ENCODE assay signal across 11 cellular contexts in the genomic region with DNA sequence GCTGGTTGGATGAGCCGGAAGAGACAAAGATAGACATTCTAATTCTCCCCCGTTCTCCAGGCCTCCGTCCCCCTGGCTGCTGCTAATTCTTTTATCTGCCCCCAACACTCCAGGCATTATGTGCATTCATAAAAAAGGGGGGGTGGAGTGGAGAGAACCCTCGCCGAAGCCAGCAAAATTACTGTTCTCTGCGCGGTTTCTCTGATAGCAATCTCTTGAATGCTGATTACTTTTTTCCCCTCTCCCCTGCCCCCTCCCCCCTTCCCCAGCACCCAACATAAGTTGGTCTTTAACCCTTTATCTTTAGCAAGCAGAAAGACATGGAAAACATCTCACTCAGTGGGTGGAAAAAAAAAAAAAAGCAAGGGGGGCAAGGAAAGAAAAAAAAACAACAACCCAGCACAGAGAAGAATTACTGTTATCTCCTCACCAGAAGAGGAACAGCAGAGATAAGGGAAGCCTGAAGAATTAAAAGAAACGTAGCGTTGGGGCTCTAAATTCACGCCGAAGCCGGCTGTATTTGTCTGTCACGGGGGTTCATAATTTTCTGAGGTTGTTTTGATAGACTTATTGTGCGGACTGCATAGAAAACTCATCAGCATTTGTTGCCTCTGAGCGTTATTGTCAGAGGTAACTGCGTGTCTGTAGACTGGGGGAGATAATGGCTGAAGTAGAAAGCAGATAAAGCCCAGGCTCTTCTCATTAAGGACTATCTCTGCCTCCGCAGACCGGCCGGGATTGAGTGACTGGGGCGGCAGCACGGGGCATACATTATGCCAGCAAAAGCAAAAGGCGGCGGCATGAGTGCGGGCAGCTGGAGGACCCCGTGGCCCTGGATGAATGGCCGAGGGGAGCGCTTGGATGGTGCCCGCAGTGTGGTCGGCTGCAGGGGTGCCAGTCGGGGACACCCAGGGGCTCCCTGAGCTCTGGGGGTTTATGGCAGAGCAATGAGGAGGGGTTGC.
DNase-seq lines count a peak whose midpoint lies in the region; TF ChIP-seq lines count a peak whose summit lies in the region.
"Had no signal": no experiment of that assay in that cellular context is flagged by ENCODE, and none has a peak within 500 bp of the region (broad histone marks: within the 10 kb centered on the region; RNA-seq: fewer than 3 reads in every experiment).

No MANE protein-coding gene starts in this region.

- H3K4me3 ChIP-seq in BLaER1 treated with 17β-estradiol and CSF1 and Interleukin-3, amounts not matched to agents 10 nM and 100 nM, result no peak overlapping the region
- no peak overlapping the region for H3K4me3 ChIP-seq in tibial artery
- H3K4me3 ChIP-seq in MG63, result no peak overlapping the region
- H3K4me3 ChIP-seq: GM12878 had no signal

- intact Hi-C loops in tibial artery (cut with DNase I; ENCODE audit: low total_unique reads), result no loop called here

- H3K4me1 Mint-ChIP-seq in mesothelial cell of epicardium, result peaks cover 19% of the 10 kb centered on the region

- no peak overlapping the region for H3K27ac ChIP-seq in BLaER1 treated with 17β-estradiol and CSF1 and Interleukin-3, amounts not matched to agents 10 nM and 100 nM
- peak overlapping the region; percentile 78 for H3K27ac ChIP-seq in KOPT-K1 (ENCODE audit: low read depth, low read length, poor library complexity, severe bottlenecking)
- no peak overlapping the region for H3K27ac ChIP-seq in tibial artery

- peaks cover 29 to 47% (median 42%) of the 10 kb centered on the region in 10 experiments for H3K4me1 ChIP-seq in BLaER1 treated with 17β-estradiol and CSF1 and Interleukin-3, amounts not matched to agents 10 nM and 100 nM
- peaks cover 0 to 8% (median 0%) of the 10 kb centered on the region in 4 donors for H3K4me1 ChIP-seq in tibial artery

- no peaks in the 10 kb centered on the region for H3K36me3 Mint-ChIP-seq in mesothelial cell of epicardium

- H3K27ac Mint-ChIP-seq in mesothelial cell of epicardium, result no peak overlapping the region
- H3K27ac Mint-ChIP-seq: dendritic cell treated with granulocyte-macrophage colony-stimulating factor and Interleukin-4, amounts not matched to agents 40 ng/mL and 50 ng/mL, for 4 days had no signal

- H3K4me2 ChIP-seq in BLaER1 treated with 17β-estradiol and CSF1 and Interleukin-3, amounts not matched to agents 10 nM and 100 nM, result peak overlapping the region; percentile 20 to 69 (median 58)

- TF ChIP-seq CTCF in mesothelial cell of epicardium (IDR thresholded peaks at IDR 0.05; ENCODE audit: unreplicated experiment), result no peak
- TF ChIP-seq CTCF in GM20000 (IDR thresholded peaks at IDR 0.05; ENCODE audit: extremely low read depth, missing control alignments), result no peak
- no peak for TF ChIP-seq CTCF in tibial artery (IDR thresholded peaks at IDR 0.05)

- H3K9ac ChIP-seq in BLaER1 treated with 17β-estradiol and CSF1 and Interleukin-3, amounts not matched to agents 10 nM and 100 nM, result no peak overlapping the region; a peak in 2 of 22 replicates

- DNase-seq in activated T-cell treated with anti-CD3 and anti-CD28 coated beads for 4 hours (peak; percentile 20), mesothelial cell of epicardium (ENCODE audit: low spot score in 2 of 2, unreplicated experiment in 2 of 2) (no peak), GM20000 (ENCODE audit: low spot score) (no peak), glomerular visceral epithelial cell (ENCODE audit: extremely low spot score) (no peak), tibial artery (no peak), MG63 (no peak)
- DNase-seq: NCI-H69 had no signal

- peaks cover 67% of the 10 kb centered on the region for H3K27me3 Mint-ChIP-seq in mesothelial cell of epicardium (ENCODE audit: low read depth)

- no peaks in the 10 kb centered on the region for H3K36me3 ChIP-seq in BLaER1 treated with 17β-estradiol and CSF1 and Interleukin-3, amounts not matched to agents 10 nM and 100 nM
- H3K36me3 ChIP-seq in KOPT-K1 (ENCODE audit: insufficient read depth, low read length) (no peaks in the 10 kb centered on the region), tibial artery (no peaks in the 10 kb centered on the region), MG63 (no peaks in the 10 kb centered on the region)

- no peaks in the 10 kb centered on the region for H4K20me1 ChIP-seq in BLaER1 treated with 17β-estradiol and CSF1 and Interleukin-3, amounts not matched to agents 10 nM and 100 nM

- peaks cover 0 to 4% (median 0%) of the 10 kb centered on the region in 11 experiments; a peak in 5 of 22 replicates for H3K27me3 ChIP-seq in BLaER1 treated with 17β-estradiol and CSF1 and Interleukin-3, amounts not matched to agents 10 nM and 100 nM
- peaks cover 0 to 89% of the 10 kb centered on the region in 2 donors for H3K27me3 ChIP-seq in tibial artery
- peaks cover 31% of the 10 kb centered on the region for H3K27me3 ChIP-seq in MG63

- H3K9me3 ChIP-seq in BLaER1 treated with 17β-estradiol and CSF1 and Interleukin-3, amounts not matched to agents 10 nM and 100 nM (replicated peaks in 1 of 11), result no peaks in the 10 kb centered on the region
- no peaks in the 10 kb centered on the region for H3K9me3 ChIP-seq in KOPT-K1 (ENCODE audit: insufficient read depth, low read length, poor library complexity, severe bottlenecking)
- H3K9me3 ChIP-seq in tibial artery, result no peaks in the 10 kb centered on the region
- H3K9me3 ChIP-seq in MG63, result no peaks in the 10 kb centered on the region

- peak overlapping the region; percentile 28 for H3K4me3 Mint-ChIP-seq in mesothelial cell of epicardium
- H3K4me3 Mint-ChIP-seq: dendritic cell treated with granulocyte-macrophage colony-stimulating factor and Interleukin-4, amounts not matched to agents 40 ng/mL and 50 ng/mL, for 4 days had no signal

- H3K9me3 Mint-ChIP-seq in mesothelial cell of epicardium, result no peaks in the 10 kb centered on the region
- H3K9me3 Mint-ChIP-seq: dendritic cell treated with granulocyte-macrophage colony-stimulating factor and Interleukin-4, amounts not matched to agents 40 ng/mL and 50 ng/mL, for 4 days had no signal
